25 cellular contexts compared by ENCODE assay signal in the genomic region with DNA sequence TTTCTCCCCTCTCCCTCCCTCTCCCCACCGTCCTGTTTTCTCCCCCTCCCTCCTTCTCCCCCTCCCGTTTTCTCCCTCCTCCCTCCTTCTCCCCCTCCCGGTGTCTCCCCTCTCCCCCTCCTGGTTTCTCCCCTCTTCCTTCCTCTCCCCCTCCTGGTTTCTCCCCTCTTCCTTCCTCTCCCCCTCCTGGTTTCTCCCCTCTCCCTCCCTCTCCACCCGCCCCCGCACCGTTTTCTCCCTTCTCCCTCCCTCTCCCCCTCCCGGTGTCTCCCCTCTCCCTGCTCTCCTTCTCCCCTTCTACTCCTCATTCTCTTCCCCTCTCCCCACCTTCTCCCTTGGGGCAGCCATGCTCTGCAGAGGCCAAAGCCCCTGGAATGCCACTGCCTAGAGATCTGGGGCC. TPM values are rescaled to one million over a fixed set of nuclear protein-coding genes. Genes with fewer than 3 reads are reported as not detected.
A peak's percentile ranks its signal among the peaks of the same experiment; 100 is the strongest.
DNase-seq lines count a peak whose midpoint lies in the region; ATAC-seq lines count a peak whose summit lies in the region.
"Had no signal": no experiment of that assay in that cellular context is flagged by ENCODE, and none has a peak within 500 bp of the region (broad histone marks: within the 10 kb centered on the region; RNA-seq: fewer than 3 reads in every experiment).

No MANE protein-coding gene starts in this region.

- H3K9ac ChIP-seq in mesendoderm (ENCODE audit: low read length): no peak overlapping the region

- no peak overlapping the region for H2AK5ac ChIP-seq in mesendoderm (ENCODE audit: low read length)

- H3K36me3 Mint-ChIP-seq in stimulated activated naive B cell treated with anti-CD40 and anti-IgM and Interleukin-4, amounts not matched to agents 10 μg/mL and 1 μg/mL and 100 μg/mL, for 72 hours: peaks cover 43 to 57% of the 10 kb centered on the region in 2 donors

- no peaks in the 10 kb centered on the region for H3K27me3 Mint-ChIP-seq in stimulated activated naive B cell treated with anti-CD40 and anti-IgM and Interleukin-4, amounts not matched to agents 10 μg/mL and 1 μg/mL and 100 μg/mL, for 72 hours

- H2BK120ac ChIP-seq in mesendoderm (ENCODE audit: low read depth, low read length): no peak overlapping the region

- no peak overlapping the region for H3K4me3 ChIP-seq in mesendoderm (ENCODE audit: low read length)
- H3K4me3 ChIP-seq: K562, MG63 had no signal

- H4K5ac ChIP-seq in mesendoderm (ENCODE audit: low read length): no peak overlapping the region

- peak overlapping the region; percentile 77 for H3K27ac Mint-ChIP-seq in stimulated activated naive B cell treated with anti-CD40 and anti-IgM and Interleukin-4, amounts not matched to agents 10 μg/mL and 1 μg/mL and 100 μg/mL, for 72 hours

- H3K36me3 ChIP-seq in mesendoderm (ENCODE audit: control insufficient read depth, insufficient read depth, low read length): no peaks in the 10 kb centered on the region
- H3K36me3 ChIP-seq: MG63 had no signal

- H3K4ac ChIP-seq in mesendoderm (ENCODE audit: low read depth, low read length): no peak overlapping the region

- no peak overlapping the region for H3K23ac ChIP-seq in mesendoderm (ENCODE audit: low read length)

- H3K4me1 ChIP-seq in mesendoderm (ENCODE audit: control insufficient read depth, low read depth, low read length): peaks cover 2% of the 10 kb centered on the region

- no peak overlapping the region for H3K4me2 ChIP-seq in mesendoderm (ENCODE audit: low read length)

- WGBS in mesendoderm (ENCODE audit: extremely low coverage, insufficient coverage, low lambda C conversion rate): no CpG with 5 or more reads among the region's 7 CpGs

- no peak overlapping the region for H2BK5ac ChIP-seq in mesendoderm (ENCODE audit: low read length)

- H3K56ac ChIP-seq in mesendoderm (ENCODE audit: low read length): no peak overlapping the region

- intact Hi-C loops in Right ventricle myocardium inferior (cut with DNase I) (no loop called here), cardiac septum (cut with DNase I) (no loop called here)

- peaks cover 9 to 24% of the 10 kb centered on the region in 2 donors for H3K4me1 Mint-ChIP-seq in stimulated activated naive B cell treated with anti-CD40 and anti-IgM and Interleukin-4, amounts not matched to agents 10 μg/mL and 1 μg/mL and 100 μg/mL, for 72 hours

- H3K9me3 Mint-ChIP-seq in stimulated activated naive B cell treated with anti-CD40 and anti-IgM and Interleukin-4, amounts not matched to agents 10 μg/mL and 1 μg/mL and 100 μg/mL, for 72 hours: no peaks in the 10 kb centered on the region
- H3K9me3 Mint-ChIP-seq: CD14-positive monocyte had no signal

- H3K4me3 Mint-ChIP-seq in stimulated activated naive B cell treated with anti-CD40 and anti-IgM and Interleukin-4, amounts not matched to agents 10 μg/mL and 1 μg/mL and 100 μg/mL, for 72 hours: no peak overlapping the region
- H3K4me3 Mint-ChIP-seq: CD14-positive monocyte had no signal

- no peaks in the 10 kb centered on the region for H3K79me2 ChIP-seq in mesendoderm (ENCODE audit: control insufficient read depth, insufficient read depth, low read length)

- no peak overlapping the region for H3K27ac ChIP-seq in mesendoderm (ENCODE audit: low read depth, low read length)
- H3K27ac ChIP-seq: 22Rv1, HL-60 had no signal

- H2BK15ac ChIP-seq in mesendoderm (replicated peaks; ENCODE audit: low read depth): no peak overlapping the region

- ATAC-seq in Right ventricle myocardium inferior (no peak), GM21367 (IDR thresholded peaks at IDR 0.05; ENCODE audit: unreplicated experiment) (no peak)
- no peak for ATAC-seq in stimulated activated naive B cell treated with anti-CD40 and anti-IgM and Interleukin-4, amounts not matched to agents 10 μg/mL and 1 μg/mL and 100 μg/mL, for 72 hours (replicated peaks)
- ATAC-seq: HepG2, K562, SK-N-SH treated with all-trans-retinoic acid at 6 μM for 48 hours had no signal

- peak; percentile 50 for DNase-seq in Right ventricle myocardium inferior (ENCODE audit: missing footprints)
- no peak for DNase-seq in cardiac septum (ENCODE audit: low spot score)
- peak; percentile 36 for DNase-seq in UCSD-AML1 (lab: John Stamatoyannopoulos, UW; ENCODE audit: unreplicated experiment)
- peak; percentile 31 for DNase-seq in mesendoderm
- DNase-seq in stimulated activated naive B cell treated with anti-CD40 and anti-IgM and Interleukin-4, amounts not matched to agents 10 μg/mL and 1 μg/mL and 100 μg/mL, for 72 hours: no peak
- no peak for DNase-seq in AG08396 (ENCODE audit: low spot score)
- no peak for DNase-seq in effector CD4-positive, alpha-beta T cell
- DNase-seq: ACHN; EL; GF-D8; H7; MG63; NCI-H1694 treated with DMSO at 0.1 percent for 48 hours; NCI-H2081 treated with DMSO at 0.1 percent for 48 hours; NCI-H510A; NCI-H748 treated with DMSO at 0.1 percent for 48 hours; NK-92 treated with Interleukin-12 subunit alpha and Interleukin-12 subunit beta, amount 100 ng/mL, for 24 hours had no signal

- H3K18ac ChIP-seq in mesendoderm (ENCODE audit: low read length): no peak overlapping the region

- no peaks in the 10 kb centered on the region for H3K79me1 ChIP-seq in mesendoderm (ENCODE audit: low read length)

- no peaks in the 10 kb centered on the region for H3K27me3 ChIP-seq in mesendoderm (ENCODE audit: insufficient read depth, low read length, poor library complexity)
- H3K27me3 ChIP-seq: MG63 had no signal

- H4K8ac ChIP-seq in mesendoderm (ENCODE audit: low read depth, low read length): no peak overlapping the region

RNA-seq across cellular contexts. Expression of gene SH3TC1, which starts 12.1 kb away (rescaled TPM):
- total RNA-seq in Right ventricle myocardium inferior: 11.2 TPM
- 16.5 TPM for total RNA-seq in cardiac septum
- 0.17 TPM for polyA plus RNA-seq in mesendoderm (2013, experiment 1 of 2)
- 0.13 TPM for polyA plus RNA-seq in mesendoderm (2013, experiment 2 of 2)

RNA-seq across cellular contexts. Expression of gene ABLIM2, which starts 52.6 kb away (rescaled TPM):
- total RNA-seq in Right ventricle myocardium inferior (24.9 TPM), cardiac septum (22.6 TPM)
- 0.45 TPM for polyA plus RNA-seq in mesendoderm (2013, experiment 1 of 2)
- 0.55 TPM for polyA plus RNA-seq in mesendoderm (2013, experiment 2 of 2)
- total RNA-seq: K562 had no signal
- polyA plus RNA-seq: CD14-positive monocyte, K562 had no signal

RNA-seq across cellular contexts. Expression of gene HTRA3, which starts 58.3 kb away (rescaled TPM):
- total RNA-seq in Right ventricle myocardium inferior: 131 TPM
- total RNA-seq in cardiac septum: 50.8 TPM
- 1.8 TPM for polyA plus RNA-seq in mesendoderm (2013, experiment 1 of 2)
- 1.9 TPM for polyA plus RNA-seq in mesendoderm (2013, experiment 2 of 2)
- total RNA-seq: HepG2, HT-29, K562 had no signal
- polyA plus RNA-seq: CD14-positive monocyte had no signal

Comparison
In these comparisons a context has a peak if more than half of its experiments do, and no peak if none do; other contexts are left out.
1. DNase-seq: peak in Right ventricle myocardium inferior (single experiment), UCSD-AML1 (single experiment) and mesendoderm (single experiment); none in cardiac septum (single experiment), stimulated activated naive B cell treated with anti-CD40 and anti-IgM and Interleukin-4, amounts not matched to agents 10 μg/mL and 1 μg/mL and 100 μg/mL, for 72 hours (single experiment), AG08396 (single experiment) and effector CD4-positive, alpha-beta T cell (single experiment).